Comparison of ENCODE assay signal across 18 cellular contexts in the genomic region with DNA sequence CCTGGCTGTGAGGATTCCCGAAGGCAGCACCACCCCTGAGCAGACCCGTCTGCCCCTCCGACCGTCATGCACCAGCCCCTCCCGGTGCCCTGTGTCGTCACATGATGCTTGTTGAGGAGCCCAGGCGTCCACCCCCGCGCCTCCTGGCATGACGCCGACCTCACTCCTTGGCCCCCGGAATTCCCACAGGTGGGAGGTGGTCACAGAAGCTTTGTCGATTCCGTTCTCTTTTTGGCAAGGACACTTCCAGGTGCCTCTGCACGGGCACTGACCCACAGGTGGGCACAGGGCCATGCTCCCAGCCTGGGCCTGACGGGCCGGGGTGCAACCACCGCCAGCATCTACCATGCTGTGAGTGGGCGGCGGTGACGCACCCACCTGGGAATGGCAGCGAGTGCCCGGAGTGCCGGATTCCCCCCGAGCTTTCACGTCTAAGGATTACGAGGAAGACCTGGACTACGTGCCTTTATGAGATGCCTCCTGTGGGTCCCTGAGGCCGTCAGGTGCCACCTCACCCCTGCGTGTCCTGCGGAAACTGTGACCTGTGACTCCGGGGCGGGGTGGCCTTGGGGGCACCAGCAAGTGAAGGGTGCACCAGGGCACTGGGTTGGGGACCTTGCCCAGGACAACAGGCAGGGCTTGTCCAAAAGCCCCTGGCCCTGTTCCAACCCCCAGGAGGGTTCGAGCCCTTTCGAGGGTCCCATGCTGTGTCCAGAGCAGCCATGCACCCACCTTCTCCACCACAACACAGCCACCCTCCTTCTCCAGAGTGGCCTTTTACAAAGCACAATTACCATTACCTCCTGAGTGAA. TPM values are rescaled to one million over a fixed set of nuclear protein-coding genes. Genes with fewer than 3 reads are reported as not detected.
DNase-seq lines count a peak whose midpoint lies in the region; ATAC-seq and TF ChIP-seq lines count a peak whose summit lies in the region.
"Had no signal": no experiment of that assay in that cellular context is flagged by ENCODE, and none has a peak within 500 bp of the region (broad histone marks: within the 10 kb centered on the region; RNA-seq: fewer than 3 reads in every experiment).

No MANE protein-coding gene starts in this region.

- H3K4me1 Mint-ChIP-seq in MCF 10A (ENCODE audit: insufficient read depth, unreplicated experiment) = peaks cover 11% of the 10 kb centered on the region
- H3K4me1 Mint-ChIP-seq in activated T-cell treated with anti-CD3 and anti-CD28 coated beads, Interleukin-2, amount 50 U/mL, for 24 hours (ENCODE audit: low read depth) = no peaks in the 10 kb centered on the region
- H3K4me1 Mint-ChIP-seq: activated naive CD4-positive, alpha-beta T cell treated with anti-CD3 and anti-CD28 coated beads, Interleukin-2, amount 50 U/mL, for 24 hours; natural killer cell had no signal

- H3K4me3 ChIP-seq in muscle layer of colon (ENCODE audit: low read depth in 1 of 2, low read length in 2 of 2) (no peak overlapping the region), aorta (ENCODE audit: low read length in 2 of 2) (no peak overlapping the region)
- H3K4me3 ChIP-seq: left lung, stomach had no signal

- H3K4me1 ChIP-seq in muscle layer of colon (ENCODE audit: insufficient read depth, low read length) (peaks cover 36% of the 10 kb centered on the region), aorta (ENCODE audit: control insufficient read depth in 1 of 2, insufficient read depth in 2 of 2, low read length in 2 of 2) (peaks cover 0 to 4% of the 10 kb centered on the region in 2 donors)

- peak; percentile 70 for DNase-seq in Right ventricle myocardium inferior (ENCODE audit: missing footprints)
- no peak for DNase-seq in cardiac septum (ENCODE audit: low spot score)
- DNase-seq in MCF 10A (ENCODE audit: unreplicated experiment) = peak; percentile 41
- DNase-seq in aorta = no peak
- DNase-seq in T-helper 1 cell = no peak
- no peak for DNase-seq in activated T-cell treated with anti-CD3 and anti-CD28 coated beads, Interleukin-2, amount 50 U/mL, for 24 hours
- DNase-seq: activated CD4-positive, CD25-positive, alpha-beta regulatory T cell; activated CD8-positive, alpha-beta memory T cell treated with anti-CD3 and anti-CD28 coated beads, Interleukin-2, amount 50 U/mL, for 4 hours; central memory CD4-positive, alpha-beta T cell; hippocampal formation; natural killer cell; NCI-H2081 treated with DMSO at 0.1 percent for 48 hours had no signal

- ATAC-seq in Right ventricle myocardium inferior = peak; percentile 12
- ATAC-seq in aorta (ENCODE audit: low FRiP score) = peak; percentile 24
- no peak for ATAC-seq in GM18520 (IDR thresholded peaks at IDR 0.05; ENCODE audit: unreplicated experiment)
- ATAC-seq: natural killer cell had no signal

- CTCF ChIA-PET in MCF 10A (lab: Yijun Ruan, JAX) = interaction anchor here (0.6 kb wide), 1 partner anchor 29 kb away, joined by 3 read pairs; no protein-coding TSS in a partner anchor

- TF ChIP-seq CTCF in MCF 10A (IDR thresholded peaks at IDR 0.05; ENCODE audit: unreplicated experiment) = no peak

- H3K27me3 ChIP-seq in muscle layer of colon (ENCODE audit: control insufficient read depth in 1 of 2, insufficient read depth in 2 of 2, low read length in 2 of 2) (no peaks in the 10 kb centered on the region), aorta (ENCODE audit: control insufficient read depth in 1 of 2, insufficient read depth in 2 of 2, low read length in 1 of 2) (no peaks in the 10 kb centered on the region)

- H3K9ac ChIP-seq in muscle layer of colon (ENCODE audit: low read length) = no peak overlapping the region

- WGBS in aorta, 2 donors = 62 to 66% methylated on average over 35 of the region's 35 CpGs

- no peaks in the 10 kb centered on the region for H3K36me3 Mint-ChIP-seq in MCF 10A (ENCODE audit: insufficient read depth, unreplicated experiment)
- no peaks in the 10 kb centered on the region for H3K36me3 Mint-ChIP-seq in activated T-cell treated with anti-CD3 and anti-CD28 coated beads, Interleukin-2, amount 50 U/mL, for 24 hours (ENCODE audit: low read depth)
- H3K36me3 Mint-ChIP-seq: activated naive CD4-positive, alpha-beta T cell treated with anti-CD3 and anti-CD28 coated beads, Interleukin-2, amount 50 U/mL, for 24 hours; natural killer cell had no signal

- peaks cover 29% of the 10 kb centered on the region for H3K27me3 Mint-ChIP-seq in MCF 10A (ENCODE audit: insufficient read depth, unreplicated experiment)
- peaks cover 18% of the 10 kb centered on the region for H3K27me3 Mint-ChIP-seq in activated T-cell treated with anti-CD3 and anti-CD28 coated beads, Interleukin-2, amount 50 U/mL, for 24 hours

- POLR2A ChIA-PET in MCF 10A (lab: Yijun Ruan, JAX) = no interaction called here

- H3K36me3 ChIP-seq in muscle layer of colon (ENCODE audit: insufficient read depth, low read length) = no peaks in the 10 kb centered on the region
- no peaks in the 10 kb centered on the region for H3K36me3 ChIP-seq in aorta (ENCODE audit: control insufficient read depth in 1 of 2, insufficient read depth in 2 of 2, low read length in 1 of 2)
- H3K36me3 ChIP-seq: left lung, stomach had no signal

- no TSS peak for BruUV-seq in MCF 10A (replicated peaks; lab: Mats Ljungman, UMichigan)

- no peaks in the 10 kb centered on the region for H3K9me3 Mint-ChIP-seq in MCF 10A (ENCODE audit: unreplicated experiment)
- H3K9me3 Mint-ChIP-seq in activated T-cell treated with anti-CD3 and anti-CD28 coated beads, Interleukin-2, amount 50 U/mL, for 24 hours = no peaks in the 10 kb centered on the region
- H3K9me3 Mint-ChIP-seq: activated naive CD4-positive, alpha-beta T cell treated with anti-CD3 and anti-CD28 coated beads, Interleukin-2, amount 50 U/mL, for 24 hours; natural killer cell had no signal

- H3K27ac Mint-ChIP-seq in MCF 10A (ENCODE audit: low read depth, unreplicated experiment) = no peak overlapping the region
- no peak overlapping the region for H3K27ac Mint-ChIP-seq in activated T-cell treated with anti-CD3 and anti-CD28 coated beads, Interleukin-2, amount 50 U/mL, for 24 hours
- H3K27ac Mint-ChIP-seq: activated naive CD4-positive, alpha-beta T cell treated with anti-CD3 and anti-CD28 coated beads, Interleukin-2, amount 50 U/mL, for 24 hours; natural killer cell had no signal

- H3K27ac ChIP-seq in muscle layer of colon (ENCODE audit: low read depth, low read length) (peak overlapping the region; percentile 21), aorta (ENCODE audit: low read depth in 1 of 2, low read length in 2 of 2) (peak overlapping the region; percentile 30 to 77)
- H3K27ac ChIP-seq: epithelial cell of prostate, left lung had no signal

- no peak overlapping the region for H3K4me3 Mint-ChIP-seq in MCF 10A (ENCODE audit: unreplicated experiment)
- H3K4me3 Mint-ChIP-seq in activated T-cell treated with anti-CD3 and anti-CD28 coated beads, Interleukin-2, amount 50 U/mL, for 24 hours = no peak overlapping the region
- H3K4me3 Mint-ChIP-seq: activated naive CD4-positive, alpha-beta T cell treated with anti-CD3 and anti-CD28 coated beads, Interleukin-2, amount 50 U/mL, for 24 hours; natural killer cell had no signal

- intact Hi-C loops in Right ventricle myocardium inferior (cut with DNase I) = no loop called here
- intact Hi-C loops in cardiac septum (cut with DNase I) = no loop called here
- intact Hi-C loops in MCF 10A (cut with micrococcal nuclease) = no loop called here
- intact Hi-C loops in aorta (cut with DNase I) = no loop called here

- H3K9me3 ChIP-seq in muscle layer of colon (ENCODE audit: low read length) (no peaks in the 10 kb centered on the region), aorta (ENCODE audit: control insufficient read depth, low read length) (no peaks in the 10 kb centered on the region)
- H3K9me3 ChIP-seq: left lung, stomach had no signal

RNA-seq across cellular contexts. Expression of gene COL6A1, which starts 31.4 kb away (rescaled TPM):
- total RNA-seq in Right ventricle myocardium inferior = 228 TPM
- 140 TPM for total RNA-seq in cardiac septum
- 3.2 and 3.5 TPM in 2 replicates for total RNA-seq in MCF 10A (2022)
- total RNA-seq in aorta = 100 to 1,000 TPM; 458 to 593 TPM
- polyA plus RNA-seq in aorta = 1,000 to 10,000 TPM in 1 of 2 donors, 100 to 1,000 TPM in 1; 156 to 1,773 TPM

Comparison
In these comparisons a context has a peak if more than half of its experiments do, and no peak if none do; other contexts are left out.
1. DNase-seq: peak in Right ventricle myocardium inferior (single experiment) and MCF 10A (single experiment); none in cardiac septum (single experiment), aorta (0 of 2), T-helper 1 cell (0 of 5) and activated T-cell treated with anti-CD3 and anti-CD28 coated beads, Interleukin-2, amount 50 U/mL, for 24 hours (single experiment).
2. RNA of gene COL6A1, which starts 31.4 kb away (total RNA-seq): 458 to 593 TPM in aorta, 228 TPM in Right ventricle myocardium inferior (single experiment) and 140 TPM in cardiac septum (single experiment); 3.2 to 3.5 TPM in MCF 10A; every median in the first group is over 10 times any median in the second.